ENCODE assay signal across 10 cellular contexts in genomic region chr15:92930776-92931175, GRCh38. TPM values are rescaled to one million over a fixed set of nuclear protein-coding genes. Genes with fewer than 3 reads are reported as not detected.
DNase-seq lines count a peak whose midpoint lies in the region; ATAC-seq and TF ChIP-seq lines count a peak whose summit lies in the region.
"Had no signal": no experiment of that assay in that cellular context is flagged by ENCODE, and none has a peak within 500 bp of the region (broad histone marks: within the 10 kb centered on the region; RNA-seq: fewer than 3 reads in every experiment).

No MANE protein-coding gene starts in this region.

- TF ChIP-seq CTCF in activated B cell treated with CpG ODN at 0.5 μM for 24 hours (IDR thresholded peaks at IDR 0.05) (no peak), gastroesophageal sphincter (IDR thresholded peaks at IDR 0.05) (no peak)

- H3K4me1 Mint-ChIP-seq in activated T-cell treated with anti-CD3 and anti-CD28 coated beads, Interleukin-2, amount 50 U/mL, for 24 hours (ENCODE audit: low read depth) = peaks cover 66% of the 10 kb centered on the region
- H3K4me1 Mint-ChIP-seq in activated T-cell treated with anti-CD3 and anti-CD28 coated beads, Interleukin-2, amount 50 U/mL, for 4 hours (ENCODE audit: low read depth) = peaks cover 43% of the 10 kb centered on the region
- H3K4me1 Mint-ChIP-seq in activated B cell treated with CpG ODN at 0.5 μM for 24 hours = peaks cover 5% of the 10 kb centered on the region

- POLR2A ChIA-PET in activated B cell treated with CpG ODN at 0.5 μM for 24 hours (lab: Charles Lee) = no interaction called here

- CTCF ChIA-PET in activated B cell treated with CpG ODN at 0.5 μM for 24 hours (lab: Charles Lee) = interaction anchor here (1.0 to 1.4 kb wide), 3 partner anchors 9 to 126 kb away, joined by 3 to 5 read pairs (median 3); no protein-coding TSS in a partner anchor

- no peak overlapping the region for H3K4me3 Mint-ChIP-seq in activated T-cell treated with anti-CD3 and anti-CD28 coated beads, Interleukin-2, amount 50 U/mL, for 24 hours
- H3K4me3 Mint-ChIP-seq in activated T-cell treated with anti-CD3 and anti-CD28 coated beads, Interleukin-2, amount 50 U/mL, for 4 hours = no peak overlapping the region
- H3K4me3 Mint-ChIP-seq in activated B cell treated with CpG ODN at 0.5 μM for 24 hours = no peak overlapping the region
- H3K4me3 Mint-ChIP-seq: memory B cell had no signal

- no peaks in the 10 kb centered on the region for H3K27me3 ChIP-seq in gastroesophageal sphincter

- no peaks in the 10 kb centered on the region for H3K27me3 Mint-ChIP-seq in activated T-cell treated with anti-CD3 and anti-CD28 coated beads, Interleukin-2, amount 50 U/mL, for 24 hours
- H3K27me3 Mint-ChIP-seq in activated T-cell treated with anti-CD3 and anti-CD28 coated beads, Interleukin-2, amount 50 U/mL, for 4 hours (ENCODE audit: low read depth) = no peaks in the 10 kb centered on the region
- H3K27me3 Mint-ChIP-seq in activated B cell treated with CpG ODN at 0.5 μM for 24 hours = no peaks in the 10 kb centered on the region
- H3K27me3 Mint-ChIP-seq: memory B cell had no signal

- TF ChIP-seq POLR2A in gastroesophageal sphincter (IDR thresholded peaks at IDR 0.05) = no peak

- no peak for ATAC-seq in activated T-cell treated with anti-CD3 and anti-CD28 coated beads, Interleukin-2, amount 50 U/mL, for 4 hours
- ATAC-seq in activated B cell treated with CpG ODN at 0.5 μM for 24 hours (ENCODE audit: low read depth) (no peak), gastroesophageal sphincter (no peak)

- DNase-seq in activated T-cell treated with anti-CD3 and anti-CD28 coated beads, Interleukin-2, amount 50 U/mL, for 24 hours = no peak
- no peak for DNase-seq in activated T-cell treated with anti-CD3 and anti-CD28 coated beads, Interleukin-2, amount 50 U/mL, for 4 hours
- no peak for DNase-seq in activated B cell treated with CpG ODN at 0.5 μM for 24 hours
- DNase-seq in hepatic stellate cell (ENCODE audit: low spot score) = peak; percentile 27
- peak; percentile 87 for DNase-seq in stromal cell of bone marrow (ENCODE audit: low read depth)
- no peak for DNase-seq in medulla oblongata (ENCODE audit: extremely low spot score)
- no peak for DNase-seq in 8988T
- DNase-seq: activated gamma-delta T cell treated with Interleukin-2 at 50 U/mL for 16 hours had no signal

- no peaks in the 10 kb centered on the region for H3K9me3 ChIP-seq in gastroesophageal sphincter

- H3K4me3 ChIP-seq in gastroesophageal sphincter = no peak overlapping the region

- peaks cover 0 to 39% (median 0%) of the 10 kb centered on the region in 3 donors for H3K4me1 ChIP-seq in gastroesophageal sphincter

- intact Hi-C loops in activated B cell treated with CpG ODN at 0.5 μM for 24 hours (cut with micrococcal nuclease) = loop anchor here (1.0 kb wide), 1 partner anchor 8 kb away; no protein-coding TSS in a partner anchor

- peak overlapping the region; percentile 55 for H3K27ac Mint-ChIP-seq in activated T-cell treated with anti-CD3 and anti-CD28 coated beads, Interleukin-2, amount 50 U/mL, for 24 hours
- peak overlapping the region; percentile 18 for H3K27ac Mint-ChIP-seq in activated B cell treated with CpG ODN at 0.5 μM for 24 hours

- no peaks in the 10 kb centered on the region for H3K9me3 Mint-ChIP-seq in activated T-cell treated with anti-CD3 and anti-CD28 coated beads, Interleukin-2, amount 50 U/mL, for 24 hours
- no peaks in the 10 kb centered on the region for H3K9me3 Mint-ChIP-seq in activated T-cell treated with anti-CD3 and anti-CD28 coated beads, Interleukin-2, amount 50 U/mL, for 4 hours
- H3K9me3 Mint-ChIP-seq in activated B cell treated with CpG ODN at 0.5 μM for 24 hours = no peaks in the 10 kb centered on the region
- H3K9me3 Mint-ChIP-seq: memory B cell had no signal

- 0 to 29% methylated on average over 1 of the region's 1 CpG for WGBS in gastroesophageal sphincter (ENCODE audit: low coverage in 1 of 2), 2 donors

- H3K36me3 Mint-ChIP-seq in activated T-cell treated with anti-CD3 and anti-CD28 coated beads, Interleukin-2, amount 50 U/mL, for 24 hours (ENCODE audit: low read depth) = peaks cover 98% of the 10 kb centered on the region
- peaks cover 57% of the 10 kb centered on the region for H3K36me3 Mint-ChIP-seq in activated T-cell treated with anti-CD3 and anti-CD28 coated beads, Interleukin-2, amount 50 U/mL, for 4 hours (ENCODE audit: insufficient read depth)
- peaks cover 95% of the 10 kb centered on the region for H3K36me3 Mint-ChIP-seq in activated B cell treated with CpG ODN at 0.5 μM for 24 hours (ENCODE audit: low read depth)

- H3K36me3 ChIP-seq in gastroesophageal sphincter = peaks cover 9 to 97% of the 10 kb centered on the region in 2 donors

- TF ChIP-seq EP300 in gastroesophageal sphincter (IDR thresholded peaks at IDR 0.05) = no peak

- peak overlapping the region in 2 of 4 donors; percentile 30 to 39 for H3K27ac ChIP-seq in gastroesophageal sphincter

RNA-seq across cellular contexts. Expression of gene CHD2, which starts 30.7 kb away (rescaled TPM):
- 10 to 100 TPM; 58.0 to 67.7 (median 59.7) TPM for total RNA-seq in activated T-cell treated with anti-CD3 and anti-CD28 coated beads, Interleukin-2, amount 50 U/mL, for 4 hours
- total RNA-seq in activated B cell treated with CpG ODN at 0.5 μM for 24 hours = 249 and 298 TPM in 2 replicates
- 100 to 1,000 TPM in 2 of 4 donors, 10 to 100 TPM in 2; 41.9 to 144 (median 81.8) TPM for total RNA-seq in gastroesophageal sphincter

Comparison
In these comparisons a context has a peak if more than half of its experiments do, and no peak if none do; other contexts are left out.
1. DNase-seq: peak in hepatic stellate cell (single experiment) and stromal cell of bone marrow (single experiment); none in activated T-cell treated with anti-CD3 and anti-CD28 coated beads, Interleukin-2, amount 50 U/mL, for 24 hours (single experiment), activated T-cell treated with anti-CD3 and anti-CD28 coated beads, Interleukin-2, amount 50 U/mL, for 4 hours (single experiment), activated B cell treated with CpG ODN at 0.5 μM for 24 hours (single experiment), medulla oblongata (single experiment) and 8988T (single experiment).